In the genomic region with DNA sequence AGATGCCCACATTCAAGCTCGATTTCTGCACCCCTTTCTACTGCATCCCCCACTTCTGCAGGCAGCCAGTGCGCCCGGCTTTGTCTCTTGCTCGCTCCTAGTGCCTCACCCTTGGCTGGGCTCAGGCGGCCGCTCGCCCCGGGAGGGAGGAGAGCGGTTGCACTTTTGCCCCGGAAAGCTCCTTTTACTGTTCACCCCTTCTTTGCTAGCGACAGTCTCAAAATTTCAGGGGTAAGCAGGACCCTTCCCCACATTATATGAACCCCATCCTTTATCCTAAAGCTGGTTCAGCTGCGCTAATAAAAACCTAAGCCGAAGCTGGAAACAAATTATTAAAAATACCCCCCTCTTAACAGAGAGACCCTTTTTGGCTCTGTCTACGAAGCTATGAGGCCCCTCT, we compare ENCODE assay signal across 1 cellular context.
TF ChIP-seq lines count a peak whose summit lies in the region.

No MANE protein-coding gene starts in this region.

TF ChIP-seq in SK-N-SH, 30 proteins besides CTCF, POLR2A, EP300 and RAD21 (continued from another document):
- TF ChIP-seq, protein P1, sequence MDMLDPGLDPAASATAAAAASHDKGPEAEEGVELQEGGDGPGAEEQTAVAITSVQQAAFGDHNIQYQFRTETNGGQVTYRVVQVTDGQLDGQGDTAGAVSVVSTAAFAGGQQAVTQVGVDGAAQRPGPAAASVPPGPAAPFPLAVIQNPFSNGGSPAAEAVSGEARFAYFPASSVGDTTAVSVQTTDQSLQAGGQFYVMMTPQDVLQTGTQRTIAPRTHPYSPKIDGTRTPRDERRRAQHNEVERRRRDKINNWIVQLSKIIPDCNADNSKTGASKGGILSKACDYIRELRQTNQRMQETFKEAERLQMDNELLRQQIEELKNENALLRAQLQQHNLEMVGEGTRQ (IDR thresholded peaks at IDR 0.05; ENCODE audit: borderline replicate concordance, low read depth, low read length) = no peak
- TF ChIP-seq ELF1 (IDR thresholded peaks at IDR 0.05) (no peak), MXI1 (IDR thresholded peaks at IDR 0.05; ENCODE audit: low read depth, low read length) (no peak), PBX3 (IDR thresholded peaks at IDR 0.05) (no peak), RXRA (IDR thresholded peaks at IDR 0.05; ENCODE audit: borderline replicate concordance, low read depth) (no peak), JUND (IDR thresholded peaks at IDR 0.05) (no peak), FOXJ3 (CRISPR knock-in tag; IDR thresholded peaks at IDR 0.05) (no peak), TAF1 (IDR thresholded peaks at IDR 0.05; ENCODE audit: borderline replicate concordance, low read depth, low read length) (no peak), GATA2 (CRISPR knock-in tag; IDR thresholded peaks at IDR 0.05) (no peak), SIN3A (IDR thresholded peaks at IDR 0.05; ENCODE audit: borderline replicate concordance, low read depth, low read length) (no peak), NFIC (IDR thresholded peaks at IDR 0.05; ENCODE audit: borderline replicate concordance) (no peak), TEAD4 (IDR thresholded peaks at IDR 0.05; ENCODE audit: borderline replicate concordance, insufficient read depth) (no peak), TCF12 (IDR thresholded peaks at IDR 0.05) (no peak), FOXM1 (IDR thresholded peaks at IDR 0.05; ENCODE audit: low read depth) (no peak), MEF2A (IDR thresholded peaks at IDR 0.05; ENCODE audit: borderline replicate concordance, low read depth) (no peak)
- TF ChIP-seq, protein P2, sequence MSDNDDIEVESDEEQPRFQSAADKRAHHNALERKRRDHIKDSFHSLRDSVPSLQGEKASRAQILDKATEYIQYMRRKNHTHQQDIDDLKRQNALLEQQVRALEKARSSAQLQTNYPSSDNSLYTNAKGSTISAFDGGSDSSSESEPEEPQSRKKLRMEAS (IDR thresholded peaks at IDR 0.05; ENCODE audit: low read depth) = no peak
